In the genomic region with DNA sequence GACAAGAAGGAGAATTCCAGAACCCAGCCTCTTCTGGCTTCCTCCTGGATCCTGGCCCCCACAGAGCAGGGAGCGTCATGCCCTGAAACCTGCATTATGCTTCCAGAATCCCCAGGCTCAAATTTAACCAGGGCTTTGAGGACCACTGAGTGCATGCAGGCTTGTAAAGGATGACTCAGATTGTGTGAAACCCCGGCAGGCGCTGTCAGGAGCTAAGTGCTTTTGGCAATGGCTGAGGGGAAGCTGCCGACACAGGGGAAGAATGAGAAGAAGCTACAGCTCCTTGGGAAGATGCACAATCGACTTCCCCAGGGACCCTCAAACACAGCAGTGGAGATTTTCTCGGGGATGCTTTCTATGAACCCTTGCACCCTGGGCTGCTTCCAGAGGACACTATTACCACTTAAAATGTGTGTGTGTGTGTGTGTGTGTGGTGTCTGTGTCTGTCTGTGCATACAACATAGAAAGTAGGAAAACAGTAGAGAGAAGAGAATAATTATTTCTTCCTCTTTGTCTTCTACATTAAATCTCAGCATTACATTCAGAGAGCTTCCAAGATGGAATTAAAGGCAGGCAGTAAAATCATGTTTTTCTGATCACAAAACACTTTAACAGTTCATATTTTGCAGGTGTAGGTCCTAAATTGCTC, we compare ENCODE assay signal across 9 cellular contexts.
DNase-seq lines count a peak whose midpoint lies in the region; ATAC-seq and TF ChIP-seq lines count a peak whose summit lies in the region.
"Had no signal": no experiment of that assay in that cellular context is flagged by ENCODE, and none has a peak within 500 bp of the region (broad histone marks: within the 10 kb centered on the region; RNA-seq: fewer than 3 reads in every experiment).

No MANE protein-coding gene starts in this region.

- H3K4me2 ChIP-seq in osteoblast (ENCODE audit: insufficient read depth, low read length): peak overlapping the region; percentile 81

- no peaks in the 10 kb centered on the region for H3K36me3 ChIP-seq in osteoblast (ENCODE audit: insufficient read depth, low read length)

- peaks cover 46% of the 10 kb centered on the region for H3K4me1 ChIP-seq in osteoblast (ENCODE audit: insufficient read depth, low read length)

- peak overlapping the region; percentile 99 for H3K27ac ChIP-seq in osteoblast (ENCODE audit: low read depth, low read length)

- H3K9me3 ChIP-seq in osteoblast (ENCODE audit: low read depth, low read length): no peaks in the 10 kb centered on the region

- H3K27me3 ChIP-seq in osteoblast (ENCODE audit: insufficient read depth, low read length): no peaks in the 10 kb centered on the region

- no peak for TF ChIP-seq POLR2A in erythroblast (IDR thresholded peaks at IDR 0.05; ENCODE audit: low read length)

- H2AFZ ChIP-seq in osteoblast (ENCODE audit: low read length): no peak overlapping the region

- H3K79me2 ChIP-seq in osteoblast (ENCODE audit: insufficient read depth, low read length): no peaks in the 10 kb centered on the region

- H3K4me3 ChIP-seq in epithelial cell of esophagus (ENCODE audit: low read length) (no peak overlapping the region), osteoblast (ENCODE audit: insufficient read depth, low read length) (peak overlapping the region; percentile 42)

- TF ChIP-seq CTCF in epithelial cell of esophagus (IDR thresholded peaks at IDR 0.05; ENCODE audit: insufficient read depth, low read depth, low read length, missing control alignments): no peak
- no peak for TF ChIP-seq CTCF in osteoblast (IDR thresholded peaks at IDR 0.05; ENCODE audit: extremely low read depth, low read depth, low read length)

- ATAC-seq in HG02588 (IDR thresholded peaks at IDR 0.05; ENCODE audit: unreplicated experiment): no peak

- H4K20me1 ChIP-seq in osteoblast (ENCODE audit: insufficient read depth, low read length): no peaks in the 10 kb centered on the region

- DNase-seq in EH (ENCODE audit: low read depth) (peak; percentile 97), MV-4-11 (lab: John Stamatoyannopoulos, UW) (peak; percentile 65), epithelial cell of esophagus (ENCODE audit: low read depth) (peak; percentile 65), osteoblast (ENCODE audit: insufficient read length, low spot score, missing footprints) (peak; percentile 85), HPDE6-E6E7 (ENCODE audit: extremely low spot score) (no peak), activated gamma-delta T cell (lab: John Stamatoyannopoulos, UW) (no peak), erythroblast (lab: John Stamatoyannopoulos, UW) (no peak)
- DNase-seq: NCI-H1092 treated with DMSO at 0.1 percent for 48 hours had no signal

Comparison
In these comparisons a context has a peak if more than half of its experiments do, and no peak if none do; other contexts are left out.
1. DNase-seq: peak in EH (single experiment), MV-4-11 (single experiment), epithelial cell of esophagus (single experiment) and osteoblast (single experiment); none in HPDE6-E6E7 (single experiment), activated gamma-delta T cell (single experiment) and erythroblast (0 of 2).